In genomic region chr16:29664133-29664912, GRCh38 we compare ENCODE assay signal across 9 cellular contexts. TPM values are rescaled to one million over a fixed set of nuclear protein-coding genes. Genes with fewer than 3 reads are reported as not detected.
DNase-seq lines count a peak whose midpoint lies in the region; ATAC-seq lines count a peak whose summit lies in the region.
"Had no signal": no experiment of that assay in that cellular context is flagged by ENCODE, and none has a peak within 500 bp of the region (broad histone marks: within the 10 kb centered on the region; RNA-seq: fewer than 3 reads in every experiment).

No MANE protein-coding gene starts in this region.

- peak overlapping the region; percentile 98 for H3K27ac Mint-ChIP-seq in stimulated activated naive CD8-positive, alpha-beta T cell treated with anti-CD3 and anti-CD28 coated beads, Interleukin-15, amount 100 ng/mL, for 72 hours

- no peaks in the 10 kb centered on the region for H3K27me3 Mint-ChIP-seq in stimulated activated naive CD8-positive, alpha-beta T cell treated with anti-CD3 and anti-CD28 coated beads, Interleukin-15, amount 100 ng/mL, for 72 hours

- H3K9me3 Mint-ChIP-seq in stimulated activated naive CD8-positive, alpha-beta T cell treated with anti-CD3 and anti-CD28 coated beads, Interleukin-15, amount 100 ng/mL, for 72 hours = no peaks in the 10 kb centered on the region

- H3K4me3 Mint-ChIP-seq in stimulated activated naive CD8-positive, alpha-beta T cell treated with anti-CD3 and anti-CD28 coated beads, Interleukin-15, amount 100 ng/mL, for 72 hours = peak overlapping the region; percentile 97 to 98

- DNase-seq in DMS79 (lab: John Stamatoyannopoulos, UW) = peak; percentile 41
- no peak for DNase-seq in DMS79 treated with DMSO at 0.1 percent for 48 hours (lab: John Stamatoyannopoulos, UW)
- peak; percentile 48 for DNase-seq in activated CD8-positive, alpha-beta memory T cell treated with anti-CD3 and anti-CD28 coated beads, Interleukin-2, amount 50 U/mL, for 4 hours
- peak; percentile 81 for DNase-seq in left lobe of liver (ENCODE audit: low spot score)
- DNase-seq in stimulated activated naive CD8-positive, alpha-beta T cell treated with anti-CD3 and anti-CD28 coated beads, Interleukin-15, amount 100 ng/mL, for 72 hours = peak; percentile 57 to 68
- no peak for DNase-seq in SW 1271 (lab: John Stamatoyannopoulos, UW)
- DNase-seq: NCI-H446 treated with DMSO at 0.1 percent for 48 hours had no signal

- H3K4me1 Mint-ChIP-seq in stimulated activated naive CD8-positive, alpha-beta T cell treated with anti-CD3 and anti-CD28 coated beads, Interleukin-15, amount 100 ng/mL, for 72 hours = peaks cover 68% of the 10 kb centered on the region

- ATAC-seq in left lobe of liver (peak; percentile 93), GM21390 (IDR thresholded peaks at IDR 0.05; ENCODE audit: unreplicated experiment) (no peak), HG02763 (IDR thresholded peaks at IDR 0.05; ENCODE audit: unreplicated experiment) (no peak)
- peak; percentile 48 for ATAC-seq in stimulated activated naive CD8-positive, alpha-beta T cell treated with anti-CD3 and anti-CD28 coated beads, Interleukin-15, amount 100 ng/mL, for 72 hours

RNA-seq across cellular contexts. Expression of gene SPN, which starts 1.3 kb away (rescaled TPM):
- total RNA-seq in left lobe of liver = 1.3 TPM

RNA-seq across cellular contexts. Expression of gene QPRT, which starts 14.7 kb away (rescaled TPM):
- total RNA-seq in left lobe of liver = 143 TPM

Comparison
In these comparisons a context has a peak if more than half of its experiments do, and no peak if none do; other contexts are left out.
1. DNase-seq: peak in DMS79 (single experiment), activated CD8-positive, alpha-beta memory T cell treated with anti-CD3 and anti-CD28 coated beads, Interleukin-2, amount 50 U/mL, for 4 hours (single experiment), left lobe of liver (single experiment) and stimulated activated naive CD8-positive, alpha-beta T cell treated with anti-CD3 and anti-CD28 coated beads, Interleukin-15, amount 100 ng/mL, for 72 hours (2 of 2); none in DMS79 treated with DMSO at 0.1 percent for 48 hours (single experiment) and SW 1271 (0 of 2).
2. ATAC-seq: peak in left lobe of liver (single experiment) and stimulated activated naive CD8-positive, alpha-beta T cell treated with anti-CD3 and anti-CD28 coated beads, Interleukin-15, amount 100 ng/mL, for 72 hours (single experiment); none in GM21390 (single experiment) and HG02763 (single experiment).